24 cellular contexts compared by ENCODE assay signal in genomic region chr10:68345621-68346020, GRCh38. TPM values are rescaled to one million over a fixed set of nuclear protein-coding genes. Genes with fewer than 3 reads are reported as not detected.
DNase-seq lines count a peak whose midpoint lies in the region; ATAC-seq and TF ChIP-seq lines count a peak whose summit lies in the region.
"Had no signal": no experiment of that assay in that cellular context is flagged by ENCODE, and none has a peak within 500 bp of the region (broad histone marks: within the 10 kb centered on the region; RNA-seq: fewer than 3 reads in every experiment).

No MANE protein-coding gene starts in this region.

- DNase-seq in T-helper 1 cell (no peak), SK-N-MC (ENCODE audit: low read depth, low spot score) (no peak), memory B cell (ENCODE audit: low spot score in 2 of 2) (no peak), Karpas-422 (no peak), Peyer's patch (no peak)
- no peak for DNase-seq in CD4-positive, alpha-beta T cell
- DNase-seq: activated B cell treated with CpG ODN at 0.5 μM for 24 hours; activated CD8-positive, alpha-beta memory T cell treated with anti-CD3 and anti-CD28 coated beads for 24 hours; activated effector memory CD4-positive, alpha-beta T cell treated with Interleukin-2 at 50 U/mL for 16 hours; cerebellar nuclear complex; foreskin melanocyte; hypothalamus; Kasumi-1; kidney; lower lobe of right lung; NCI-H1048; NCI-H2081 treated with DMSO at 0.1 percent for 48 hours; NCI-H510A; sigmoid colon; testis had no signal

- H3K36me3 ChIP-seq in SK-N-MC (ENCODE audit: insufficient read depth, low read length) = peaks cover 47% of the 10 kb centered on the region
- H3K36me3 ChIP-seq in Karpas-422 (ENCODE audit: insufficient read depth, low read length) = peaks cover 55% of the 10 kb centered on the region
- H3K36me3 ChIP-seq in Peyer's patch = peaks cover 0 to 73% (median 2%) of the 10 kb centered on the region in 3 donors

- TF ChIP-seq CTCF in CD4-positive, alpha-beta T cell (IDR thresholded peaks at IDR 0.05) = no peak
- no peak for TF ChIP-seq CTCF in Peyer's patch (IDR thresholded peaks at IDR 0.05)

- no peaks in the 10 kb centered on the region for H3K27me3 ChIP-seq in CD4-positive, alpha-beta T cell (ENCODE audit: control insufficient read depth, insufficient read depth, low read length)
- H3K27me3 ChIP-seq in Karpas-422 (ENCODE audit: low read length) (no peaks in the 10 kb centered on the region), Peyer's patch (no peaks in the 10 kb centered on the region)
- H3K27me3 ChIP-seq: sigmoid colon, testis, vagina had no signal

- CTCF ChIA-PET in CD4-positive, alpha-beta T cell (lab: Charles Lee) = interaction anchor here (0.6 kb wide), 1 partner anchor 496 kb away, joined by 3 read pairs; no protein-coding TSS in a partner anchor

- ATAC-seq in CD4-positive, alpha-beta T cell (ENCODE audit: poor library complexity) = no peak
- ATAC-seq in memory B cell (ENCODE audit: low read depth) (no peak), GM19397 (IDR thresholded peaks at IDR 0.05; ENCODE audit: unreplicated experiment) (no peak)
- ATAC-seq: lower lobe of right lung had no signal

- peaks cover 17% of the 10 kb centered on the region for H3K79me2 ChIP-seq in Karpas-422 (ENCODE audit: low read length)

- TF ChIP-seq POLR2A in Peyer's patch (IDR thresholded peaks at IDR 0.05) = no peak

- H3K4me3 ChIP-seq in SK-N-MC (no peak overlapping the region), Karpas-422 (ENCODE audit: low read length) (no peak overlapping the region), Peyer's patch (no peak overlapping the region)
- H3K4me3 ChIP-seq: lower lobe of right lung, sigmoid colon, testis, vagina had no signal

- peaks cover 25% of the 10 kb centered on the region for H3K4me1 Mint-ChIP-seq in T-helper 1 cell treated with Interleukin-12 subunit alpha and Interleukin-12 subunit beta and Interleukin-4 antibody, amounts not matched to agents 30 μg/mL and 1 μg/mL, for 36 hours (ENCODE audit: low read depth)
- peaks cover 6% of the 10 kb centered on the region for H3K4me1 Mint-ChIP-seq in CD4-positive, alpha-beta T cell (ENCODE audit: low read depth)
- H3K4me1 Mint-ChIP-seq in memory B cell = no peaks in the 10 kb centered on the region
- H3K4me1 Mint-ChIP-seq: B cell had no signal

- no peaks in the 10 kb centered on the region for H3K9me3 Mint-ChIP-seq in T-helper 1 cell treated with Interleukin-12 subunit alpha and Interleukin-12 subunit beta and Interleukin-4 antibody, amounts not matched to agents 30 μg/mL and 1 μg/mL, for 36 hours
- no peaks in the 10 kb centered on the region for H3K9me3 Mint-ChIP-seq in CD4-positive, alpha-beta T cell
- no peaks in the 10 kb centered on the region for H3K9me3 Mint-ChIP-seq in memory B cell
- H3K9me3 Mint-ChIP-seq: activated B cell treated with CpG ODN at 0.5 μM for 24 hours had no signal

- H3K4me1 ChIP-seq in Karpas-422 (ENCODE audit: low read length) (no peaks in the 10 kb centered on the region), Peyer's patch (no peaks in the 10 kb centered on the region)
- H3K4me1 ChIP-seq: lower lobe of right lung, sigmoid colon, testis, vagina had no signal

- no peak overlapping the region for H3K4me2 ChIP-seq in Karpas-422 (ENCODE audit: low read depth, low read length, poor library complexity, severe bottlenecking)

- no peak overlapping the region for H2AFZ ChIP-seq in Karpas-422 (ENCODE audit: low read length)

- intact Hi-C loops in CD4-positive, alpha-beta T cell (cut with DNase I, micrococcal nuclease) = no loop called here

- H3K9me3 ChIP-seq in CD4-positive, alpha-beta T cell (ENCODE audit: control insufficient read depth, low read length) = no peaks in the 10 kb centered on the region
- H3K9me3 ChIP-seq in SK-N-MC (ENCODE audit: low read depth, low read length) (no peaks in the 10 kb centered on the region), Karpas-422 (ENCODE audit: low read length) (no peaks in the 10 kb centered on the region), Peyer's patch (no peaks in the 10 kb centered on the region)
- H3K9me3 ChIP-seq: lower lobe of right lung, sigmoid colon, testis, vagina had no signal

- no peaks in the 10 kb centered on the region for H3K9me2 ChIP-seq in Karpas-422 (replicated peaks; ENCODE audit: insufficient read depth, low read length)

- H3K9ac ChIP-seq in SK-N-MC (ENCODE audit: insufficient read length) (no peak overlapping the region), Karpas-422 (ENCODE audit: low read length) (no peak overlapping the region)

- H3K27me3 Mint-ChIP-seq in T-helper 1 cell treated with Interleukin-12 subunit alpha and Interleukin-12 subunit beta and Interleukin-4 antibody, amounts not matched to agents 30 μg/mL and 1 μg/mL, for 36 hours (ENCODE audit: low read depth) = no peaks in the 10 kb centered on the region
- H3K27me3 Mint-ChIP-seq in CD4-positive, alpha-beta T cell = no peaks in the 10 kb centered on the region
- H3K27me3 Mint-ChIP-seq in memory B cell = no peaks in the 10 kb centered on the region
- H3K27me3 Mint-ChIP-seq: activated B cell treated with CpG ODN at 0.5 μM for 24 hours, B cell had no signal

- H4K20me1 ChIP-seq in Karpas-422 (ENCODE audit: insufficient read depth, low read depth, low read length) = 0 out of 2 replicates have a peak, but pooled peaks cover 4% of the 10 kb centered on the region

- H3K36me3 Mint-ChIP-seq in T-helper 1 cell treated with Interleukin-12 subunit alpha and Interleukin-12 subunit beta and Interleukin-4 antibody, amounts not matched to agents 30 μg/mL and 1 μg/mL, for 36 hours (ENCODE audit: low read depth) = peaks cover 42% of the 10 kb centered on the region
- peaks cover 72% of the 10 kb centered on the region for H3K36me3 Mint-ChIP-seq in CD4-positive, alpha-beta T cell (ENCODE audit: low read depth)
- H3K36me3 Mint-ChIP-seq in memory B cell = peaks cover 21% of the 10 kb centered on the region

- peak overlapping the region; percentile 26 for H3K27ac Mint-ChIP-seq in T-helper 1 cell treated with Interleukin-12 subunit alpha and Interleukin-12 subunit beta and Interleukin-4 antibody, amounts not matched to agents 30 μg/mL and 1 μg/mL, for 36 hours
- peak overlapping the region; percentile 12 for H3K27ac Mint-ChIP-seq in CD4-positive, alpha-beta T cell
- H3K27ac Mint-ChIP-seq in memory B cell = peak overlapping the region; percentile 73
- H3K27ac Mint-ChIP-seq: activated B cell treated with CpG ODN at 0.5 μM for 24 hours, B cell had no signal

- H3K4me3 Mint-ChIP-seq in T-helper 1 cell treated with Interleukin-12 subunit alpha and Interleukin-12 subunit beta and Interleukin-4 antibody, amounts not matched to agents 30 μg/mL and 1 μg/mL, for 36 hours = no peak overlapping the region
- H3K4me3 Mint-ChIP-seq in CD4-positive, alpha-beta T cell = no peak overlapping the region
- H3K4me3 Mint-ChIP-seq in memory B cell = no peak overlapping the region
- H3K4me3 Mint-ChIP-seq: activated B cell treated with CpG ODN at 0.5 μM for 24 hours, B cell had no signal

- H3K27ac ChIP-seq in CD4-positive, alpha-beta T cell (ENCODE audit: low read depth, low read length) = no peak overlapping the region
- H3K27ac ChIP-seq in SK-N-MC (peak overlapping the region; percentile 21; the same call in 1 of the 2 replicates), Karpas-422 (ENCODE audit: low read length) (no peak overlapping the region), Peyer's patch (no peak overlapping the region)
- H3K27ac ChIP-seq: lower lobe of right lung, sigmoid colon, testis, vagina had no signal

- POLR2A ChIA-PET in CD4-positive, alpha-beta T cell (lab: Charles Lee) = interaction anchor here (1.3 kb wide), 1 partner anchor 14 kb away, joined by 5 read pairs; the partner anchor contains the start of gene HNRNPH3

RNA-seq across cellular contexts. Expression of gene PBLD, which starts 12.9 kb away (rescaled TPM):
- total RNA-seq in CD4-positive, alpha-beta T cell = 1 to 10 TPM; 1.6 to 1.7 TPM
- total RNA-seq in Karpas-422 (2014; rRNA removed; shearing (Covaris generic); ENCODE audit: low replicate concordance) = 1.0 and 7.2 TPM in 2 replicates
- 100 to 1,000 TPM in 3 of 4 donors, 10 to 100 TPM in 1; 30.5 to 241 (median 182) TPM for total RNA-seq in Peyer's patch

RNA-seq across cellular contexts. Expression of gene HNRNPH3, which starts 13.8 kb away (rescaled TPM):
- 100 to 1,000 TPM; 227 to 228 TPM for total RNA-seq in CD4-positive, alpha-beta T cell
- total RNA-seq in Karpas-422 (2014; rRNA removed; shearing (Covaris generic); ENCODE audit: low replicate concordance) = 24.1 and 38.1 TPM in 2 replicates
- total RNA-seq in Peyer's patch = 10 to 100 TPM; 37.7 to 75.1 (median 52.1) TPM

Comparison
In these comparisons a context has a peak if more than half of its experiments do, and no peak if none do; other contexts are left out.
1. H3K27ac Mint-ChIP-seq: peak in every context shown above with its lines; median percentile 73 in memory B cell; 26 in T-helper 1 cell treated with Interleukin-12 subunit alpha and Interleukin-12 subunit beta and Interleukin-4 antibody, amounts not matched to agents 30 μg/mL and 1 μg/mL, for 36 hours; 12 in CD4-positive, alpha-beta T cell.